Comparison of ENCODE assay signal across 17 cellular contexts in the genomic region with DNA sequence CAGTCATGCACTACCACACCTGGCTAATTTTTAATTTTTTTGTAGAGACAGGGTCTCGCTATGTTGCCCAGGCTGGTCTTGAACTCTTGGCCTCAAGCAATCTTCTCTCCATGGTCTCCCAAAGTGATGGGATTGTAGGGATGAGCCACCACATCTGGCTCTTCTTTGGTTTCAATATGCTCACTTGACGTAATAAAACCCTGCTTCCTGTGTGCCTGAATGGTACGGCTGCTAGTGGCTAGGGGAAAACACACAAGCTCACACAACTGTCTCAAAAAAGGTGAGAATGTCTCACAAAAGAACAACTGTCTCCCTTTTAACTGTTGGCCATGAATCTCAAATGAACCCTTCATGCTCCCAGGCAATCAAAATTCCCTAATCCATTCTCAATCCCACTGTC. TPM values are rescaled to one million over a fixed set of nuclear protein-coding genes. Genes with fewer than 3 reads are reported as not detected.
"Had no signal": no experiment of that assay in that cellular context is flagged by ENCODE, and none has a peak within 500 bp of the region (broad histone marks: within the 10 kb centered on the region; RNA-seq: fewer than 3 reads in every experiment).

No MANE protein-coding gene starts in this region.

- ATAC-seq: activated CD4-positive, CD25-positive, alpha-beta regulatory T cell treated with anti-CD3 and anti-CD28 coated beads, Interleukin-2, amount 50 U/mL, for 24 hours; left lobe of liver; mucosa of descending colon; naive thymus-derived CD8-positive, alpha-beta T cell had no signal

- H3K36me3 ChIP-seq: breast epithelium had no signal

- H3K9me3 ChIP-seq: breast epithelium, mucosa of descending colon, tibial nerve had no signal

- H3K27me3 ChIP-seq: breast epithelium, tibial nerve had no signal

- H3K4me3 ChIP-seq: breast epithelium, mucosa of descending colon, tibial nerve had no signal

- H3K27ac ChIP-seq: epithelial cell of prostate, tibial nerve had no signal

- FAIRE-seq: keratinocyte had no signal

- DNase-seq: activated naive CD4-positive, alpha-beta T cell treated with Interleukin-2 at 50 U/mL for 16 hours; activated T-cell treated with anti-CD3 and anti-CD28 coated beads for 4 hours; aorta; effector memory CD4-positive, alpha-beta T cell; mammary epithelial cell; mucosa of descending colon; naive thymus-derived CD8-positive, alpha-beta T cell; stimulated activated CD4-positive, alpha-beta T cell treated with anti-CD3 and anti-CD28 coated beads, Interleukin-2, amount 100 ng/mL, for 48 hours; stimulated activated naive CD4-positive, alpha-beta T cell; substantia nigra; T1000 had no signal

RNA-seq across cellular contexts. Expression of gene RBP5, which starts 53.2 kb away (rescaled TPM):
- total RNA-seq: mammary epithelial cell had no signal
